Comparison of ENCODE assay signal across 17 cellular contexts in the genomic region with DNA sequence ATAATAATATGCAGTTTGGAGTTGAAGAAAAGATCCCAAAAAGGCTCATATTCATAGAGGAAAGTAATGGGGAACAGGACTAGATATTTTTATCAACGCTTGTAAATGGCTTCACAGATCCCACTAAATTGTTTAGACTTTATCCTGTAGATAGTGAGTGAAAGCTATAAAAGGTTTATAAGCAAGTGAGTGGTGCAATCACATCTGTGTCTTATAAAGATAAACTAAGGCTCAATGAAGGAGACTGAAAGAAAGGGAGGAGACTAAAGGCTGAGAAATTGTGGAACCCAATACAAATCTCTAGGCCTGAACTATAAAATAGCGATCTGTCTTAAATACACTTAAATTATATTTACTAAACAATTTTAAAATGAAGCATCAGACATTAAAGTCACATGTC. TPM values are rescaled to one million over a fixed set of nuclear protein-coding genes. Genes with fewer than 3 reads are reported as not detected.
DNase-seq lines count a peak whose midpoint lies in the region; ATAC-seq, FAIRE-seq and TF ChIP-seq lines count a peak whose summit lies in the region.
"Had no signal": no experiment of that assay in that cellular context is flagged by ENCODE, and none has a peak within 500 bp of the region (broad histone marks: within the 10 kb centered on the region; RNA-seq: fewer than 3 reads in every experiment).

No MANE protein-coding gene starts in this region.

- DNase-seq in activated naive CD4-positive, alpha-beta T cell treated with anti-CD3 and anti-CD28 coated beads for 36 hours = no peak
- DNase-seq in activated naive CD4-positive, alpha-beta T cell (lab: John Stamatoyannopoulos, UW) = no peak
- no peak for DNase-seq in T-helper 17 cell
- DNase-seq in fibroblast of peridontal ligament (ENCODE audit: extremely low read depth) = peak; percentile 43
- DNase-seq in small intestine = peak; percentile 82
- no peak for DNase-seq in neural progenitor cell (ENCODE audit: low spot score)
- no peak for DNase-seq in chondrocyte (ENCODE audit: low spot score)
- DNase-seq: activated CD4-positive, CD25-positive, alpha-beta regulatory T cell; cerebellar nuclear complex; mesendoderm; NCI-H1105; NCI-H2171 treated with DMSO at 0.1 percent for 48 hours; T-helper 1 cell; upper lobe of left lung had no signal

- H3K27ac ChIP-seq in small intestine (ENCODE audit: low read depth in 1 of 2, low read length in 1 of 2) (no peak overlapping the region), neural progenitor cell (no peak overlapping the region)
- H3K27ac ChIP-seq: upper lobe of left lung had no signal

- H3K36me3 ChIP-seq in small intestine (ENCODE audit: control insufficient read depth in 2 of 2, insufficient read depth in 2 of 2, low read length in 2 of 2) (peaks cover 5 to 9% of the 10 kb centered on the region in 2 donors), neural progenitor cell (peaks cover 46% of the 10 kb centered on the region)

- H3K9me3 Mint-ChIP-seq in activated naive CD4-positive, alpha-beta T cell treated with anti-CD3 and anti-CD28 coated beads for 36 hours = no peaks in the 10 kb centered on the region
- peaks cover 63% of the 10 kb centered on the region for H3K9me3 Mint-ChIP-seq in neural progenitor cell
- peaks cover 11% of the 10 kb centered on the region for H3K9me3 Mint-ChIP-seq in chondrocyte (ENCODE audit: low read depth)
- H3K9me3 Mint-ChIP-seq: IgD-negative memory B cell; stimulated activated effector memory CD8-positive, alpha-beta T cell treated with anti-CD3 and anti-CD28 coated beads, Interleukin-12 subunit alpha, Interleukin-12 subunit beta, amount 100 ng/mL, for 72 hours had no signal

- peaks cover under 1% of the 10 kb centered on the region for H3F3A ChIP-seq in neural progenitor cell (ENCODE audit: low read depth)

- peaks cover 75% of the 10 kb centered on the region for H3K4me1 Mint-ChIP-seq in activated naive CD4-positive, alpha-beta T cell treated with anti-CD3 and anti-CD28 coated beads for 36 hours (ENCODE audit: low read depth)
- H3K4me1 Mint-ChIP-seq in T-helper 17 cell (peaks cover 68% of the 10 kb centered on the region), neural progenitor cell (peaks cover 8% of the 10 kb centered on the region), chondrocyte (ENCODE audit: low read depth) (peaks cover 55% of the 10 kb centered on the region)

- peaks cover 4% of the 10 kb centered on the region in 2 donors for H3K4me1 ChIP-seq in small intestine (ENCODE audit: control insufficient read depth in 2 of 2, insufficient read depth in 1 of 2, low read depth in 1 of 2, low read length in 1 of 2)
- peaks cover 19% of the 10 kb centered on the region for H3K4me1 ChIP-seq in neural progenitor cell

- peaks cover 58% of the 10 kb centered on the region for H4K20me1 ChIP-seq in neural progenitor cell (ENCODE audit: low read depth)

- peak overlapping the region; percentile 10 for H3K4me3 Mint-ChIP-seq in activated naive CD4-positive, alpha-beta T cell treated with anti-CD3 and anti-CD28 coated beads for 36 hours
- H3K4me3 Mint-ChIP-seq in T-helper 17 cell (peak overlapping the region; percentile 5), neural progenitor cell (no peak overlapping the region), chondrocyte (ENCODE audit: unreplicated experiment) (no peak overlapping the region)
- H3K4me3 Mint-ChIP-seq: stimulated activated effector memory CD8-positive, alpha-beta T cell treated with anti-CD3 and anti-CD28 coated beads, Interleukin-12 subunit alpha, Interleukin-12 subunit beta, amount 100 ng/mL, for 72 hours had no signal

- H3K27ac Mint-ChIP-seq in activated naive CD4-positive, alpha-beta T cell treated with anti-CD3 and anti-CD28 coated beads for 36 hours = no peak overlapping the region
- peak overlapping the region; percentile 81 for H3K27ac Mint-ChIP-seq in T-helper 17 cell
- H3K27ac Mint-ChIP-seq in neural progenitor cell = no peak overlapping the region
- H3K27ac Mint-ChIP-seq in chondrocyte (ENCODE audit: unreplicated experiment) = no peak overlapping the region
- H3K27ac Mint-ChIP-seq: stimulated activated effector memory CD8-positive, alpha-beta T cell treated with anti-CD3 and anti-CD28 coated beads, Interleukin-12 subunit alpha, Interleukin-12 subunit beta, amount 100 ng/mL, for 72 hours had no signal

- no peak for ATAC-seq in T-helper 17 cell
- no peak for ATAC-seq in HG03439 (IDR thresholded peaks at IDR 0.05; ENCODE audit: unreplicated experiment)
- ATAC-seq: stimulated activated effector memory CD8-positive, alpha-beta T cell treated with anti-CD3 and anti-CD28 coated beads, Interleukin-12 subunit alpha, Interleukin-12 subunit beta, amount 100 ng/mL, for 72 hours had no signal

- H3K4me3 ChIP-seq in small intestine (ENCODE audit: low read depth in 1 of 2, low read length in 2 of 2) (no peak overlapping the region), neural progenitor cell (no peak overlapping the region)
- H3K4me3 ChIP-seq: upper lobe of left lung had no signal

- no peak overlapping the region for H2AFZ ChIP-seq in neural progenitor cell (replicated peaks)

- H3K27me3 ChIP-seq in small intestine (ENCODE audit: control insufficient read depth in 2 of 2, insufficient read depth in 2 of 2, low read length in 2 of 2) = no peaks in the 10 kb centered on the region
- no peaks in the 10 kb centered on the region for H3K27me3 ChIP-seq in neural progenitor cell
- H3K27me3 ChIP-seq: upper lobe of left lung had no signal

- no peaks in the 10 kb centered on the region for H3K27me3 Mint-ChIP-seq in activated naive CD4-positive, alpha-beta T cell treated with anti-CD3 and anti-CD28 coated beads for 36 hours (ENCODE audit: low read depth)
- H3K27me3 Mint-ChIP-seq in T-helper 17 cell (no peaks in the 10 kb centered on the region), neural progenitor cell (ENCODE audit: insufficient read depth, low read depth) (peaks cover 7% of the 10 kb centered on the region), chondrocyte (ENCODE audit: low read depth) (no peaks in the 10 kb centered on the region)
- H3K27me3 Mint-ChIP-seq: IgD-negative memory B cell had no signal

- no peak overlapping the region for H3K9ac ChIP-seq in neural progenitor cell

- FAIRE-seq in small intestine (lab: Jason Lieb, UNC) = peak; percentile 39

- 16 to 50% (median 38%) methylated on average over 2 of the region's 2 CpGs for WGBS in small intestine, 3 donors

- H3K9me3 ChIP-seq in T-helper 17 cell (ENCODE audit: control insufficient read depth, low read length, poor library complexity, severe bottlenecking) (no peaks in the 10 kb centered on the region), small intestine (ENCODE audit: control insufficient read depth, low read depth) (no peaks in the 10 kb centered on the region), neural progenitor cell (ENCODE audit: low read depth) (peaks cover 4% of the 10 kb centered on the region)
- H3K9me3 ChIP-seq: upper lobe of left lung had no signal

- H3K4me2 ChIP-seq in neural progenitor cell = no peak overlapping the region

- TF ChIP-seq CTCF in neural progenitor cell (IDR thresholded peaks at IDR 0.05) = no peak
- TF ChIP-seq CTCF in chondrocyte (IDR thresholded peaks at IDR 0.05) = no peak

- peaks cover 60% of the 10 kb centered on the region for H3K36me3 Mint-ChIP-seq in activated naive CD4-positive, alpha-beta T cell treated with anti-CD3 and anti-CD28 coated beads for 36 hours (ENCODE audit: low read depth)
- peaks cover 3% of the 10 kb centered on the region for H3K36me3 Mint-ChIP-seq in T-helper 17 cell (ENCODE audit: low read depth)
- peaks cover 80% of the 10 kb centered on the region for H3K36me3 Mint-ChIP-seq in neural progenitor cell
- H3K36me3 Mint-ChIP-seq in chondrocyte (ENCODE audit: low read depth) = peaks cover 30% of the 10 kb centered on the region

- CTCF ChIA-PET in activated naive CD4-positive, alpha-beta T cell treated with anti-CD3 and anti-CD28 coated beads for 36 hours (lab: Charles Lee) = no interaction called here

- intact Hi-C loops in activated naive CD4-positive, alpha-beta T cell treated with anti-CD3 and anti-CD28 coated beads for 36 hours (cut with micrococcal nuclease) = loop anchor here (2.0 kb wide), 1 partner anchor 17 kb away; no protein-coding TSS in a partner anchor

- peaks cover 100% of the 10 kb centered on the region for H3K79me2 ChIP-seq in neural progenitor cell (ENCODE audit: low read depth)

RNA-seq across cellular contexts. Expression of a gene that starts 7.7 kb away (rescaled TPM):
- 10 to 100 TPM; 89.8 to 99.7 TPM for total RNA-seq in activated naive CD4-positive, alpha-beta T cell treated with anti-CD3 and anti-CD28 coated beads for 36 hours
- total RNA-seq in T-helper 17 cell = 100 to 1,000 TPM; 123 to 155 TPM
- 10 to 100 TPM; 15.0 to 22.7 (median 15.4) TPM for polyA plus RNA-seq in small intestine
- total RNA-seq in neural progenitor cell (ENCODE audit: low replicate concordance) = 148 and 210 TPM in 2 replicates
- 56.9 to 59.4 TPM (median 58.7 TPM) in 3 replicates for total RNA-seq in chondrocyte

Comparison
In these comparisons a context has a peak if more than half of its experiments do, and no peak if none do; other contexts are left out.
1. DNase-seq: peak in fibroblast of peridontal ligament (single experiment) and small intestine (single experiment); none in activated naive CD4-positive, alpha-beta T cell treated with anti-CD3 and anti-CD28 coated beads for 36 hours (single experiment), activated naive CD4-positive, alpha-beta T cell (0 of 4), T-helper 17 cell (0 of 3), neural progenitor cell (single experiment) and chondrocyte (single experiment).
2. H3K4me3 Mint-ChIP-seq: peak in activated naive CD4-positive, alpha-beta T cell treated with anti-CD3 and anti-CD28 coated beads for 36 hours (single experiment) and T-helper 17 cell (single experiment); none in neural progenitor cell (single experiment) and chondrocyte (single experiment).